In the genomic region with DNA sequence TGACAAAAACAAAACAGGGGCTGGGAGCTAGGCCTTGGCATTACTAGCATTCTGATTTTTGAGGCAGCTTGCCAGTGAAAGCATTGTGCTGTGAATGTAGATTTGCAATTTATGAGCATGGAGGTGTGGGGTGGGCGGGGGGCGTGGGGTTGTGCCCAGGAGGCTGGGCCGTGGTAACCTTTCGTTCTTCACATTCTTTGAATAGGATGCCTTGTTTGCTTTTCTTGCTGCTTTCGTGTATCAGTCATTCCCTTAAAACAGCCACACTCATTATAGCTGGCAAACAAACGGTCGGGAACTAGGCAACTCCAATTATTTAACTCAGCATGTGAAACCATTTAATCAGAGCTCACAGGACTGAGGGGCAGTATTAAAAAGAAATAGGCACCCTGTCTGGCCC, we compare ENCODE assay signal across 14 cellular contexts.
DNase-seq lines count a peak whose midpoint lies in the region; ATAC-seq and TF ChIP-seq lines count a peak whose summit lies in the region.
"Had no signal": no experiment of that assay in that cellular context is flagged by ENCODE, and none has a peak within 500 bp of the region (broad histone marks: within the 10 kb centered on the region; RNA-seq: fewer than 3 reads in every experiment).

No MANE protein-coding gene starts in this region.

- DNase-seq in COLO829 (ENCODE audit: low spot score): peak; percentile 52
- peak; percentile 75 to 93 for DNase-seq in NCI-H2081 (lab: John Stamatoyannopoulos, UW)
- DNase-seq in neural progenitor cell (ENCODE audit: low spot score): no peak
- no peak for DNase-seq in stimulated activated CD8-positive, alpha-beta memory T cell treated with anti-CD3 and anti-CD28 coated beads, Interleukin-4, amount 100 ng/mL, for 48 hours
- DNase-seq in caudate nucleus (lab: John Stamatoyannopoulos, UW): no peak
- DNase-seq: aorta, BE2C, DMS79, foreskin keratinocyte had no signal

- no peaks in the 10 kb centered on the region for H3K36me3 ChIP-seq in neural progenitor cell
- H3K36me3 ChIP-seq: BE2C, SJSA1 had no signal

- no peak overlapping the region for H3K4me3 ChIP-seq in neural progenitor cell
- H3K4me3 ChIP-seq: SJSA1 had no signal

- H3K27ac Mint-ChIP-seq in brain (peak overlapping the region; percentile 37 to 85 (median 63)), neural progenitor cell (peak overlapping the region; percentile 35)
- H3K27ac Mint-ChIP-seq: activated T-helper 1 cell treated with anti-CD3 and anti-CD28 coated beads, Interleukin-12 subunit alpha, Interleukin-12 subunit beta, Interleukin-2, Interleukin-4 antibody, amounts not matched to agents 30 ng/mL and 10 ng/mL and 1 ng/mL, durations not matched to agents 14 hours and 24 hours and 36 hours had no signal

- no peak overlapping the region for H3K9ac ChIP-seq in neural progenitor cell

- H3K9me3 Mint-ChIP-seq in brain (peaks cover 11 to 41% (median 31%) of the 10 kb centered on the region in 5 experiments), neural progenitor cell (peaks cover 16% of the 10 kb centered on the region)

- H3F3A ChIP-seq in neural progenitor cell (ENCODE audit: low read depth): peaks cover 9% of the 10 kb centered on the region

- peaks cover 34% of the 10 kb centered on the region for H3K4me1 ChIP-seq in neural progenitor cell
- H3K4me1 ChIP-seq: BE2C, foreskin keratinocyte had no signal

- no peaks in the 10 kb centered on the region for H4K20me1 ChIP-seq in neural progenitor cell (ENCODE audit: low read depth)

- H3K4me2 ChIP-seq in neural progenitor cell: peak overlapping the region; percentile 25

- ATAC-seq in HG02970 (IDR thresholded peaks at IDR 0.05; ENCODE audit: low FRiP score, unreplicated experiment) (no peak), GM21526 (IDR thresholded peaks at IDR 0.05; ENCODE audit: low FRiP score, unreplicated experiment) (no peak)
- ATAC-seq: foreskin keratinocyte had no signal

- TF ChIP-seq CTCF in brain (conservative IDR thresholded peaks at IDR 0.05): no peak
- TF ChIP-seq CTCF in neural progenitor cell (IDR thresholded peaks at IDR 0.05): no peak

- H3K36me3 Mint-ChIP-seq in brain (no peaks in the 10 kb centered on the region), neural progenitor cell (no peaks in the 10 kb centered on the region)

- H3K4me3 Mint-ChIP-seq in brain: no peak overlapping the region
- no peak overlapping the region for H3K4me3 Mint-ChIP-seq in neural progenitor cell
- H3K4me3 Mint-ChIP-seq: activated T-helper 1 cell treated with anti-CD3 and anti-CD28 coated beads, Interleukin-12 subunit alpha, Interleukin-12 subunit beta, Interleukin-2, Interleukin-4 antibody, amounts not matched to agents 30 ng/mL and 10 ng/mL and 1 ng/mL, durations not matched to agents 14 hours and 24 hours and 36 hours had no signal

- H3K27ac ChIP-seq in neural progenitor cell (peak overlapping the region; percentile 62), caudate nucleus (ENCODE audit: low read depth, low read length) (no peak overlapping the region)
- H3K27ac ChIP-seq: foreskin keratinocyte, SJSA1 had no signal

- no peaks in the 10 kb centered on the region for H3K79me2 ChIP-seq in neural progenitor cell (ENCODE audit: low read depth)

- no peaks in the 10 kb centered on the region for H3K9me3 ChIP-seq in neural progenitor cell (ENCODE audit: low read depth)
- H3K9me3 ChIP-seq: BE2C, SJSA1 had no signal

- H3K27me3 Mint-ChIP-seq in brain (peaks cover 5% of the 10 kb centered on the region), neural progenitor cell (ENCODE audit: insufficient read depth, low read depth) (peaks cover 4% of the 10 kb centered on the region)

- H2AFZ ChIP-seq in neural progenitor cell (replicated peaks): peak overlapping the region; percentile 37

- H3K27me3 ChIP-seq in neural progenitor cell: no peaks in the 10 kb centered on the region
- H3K27me3 ChIP-seq: BE2C, foreskin keratinocyte, SJSA1 had no signal

- H3K4me1 Mint-ChIP-seq in brain (peaks cover 43% of the 10 kb centered on the region), neural progenitor cell (peaks cover 37% of the 10 kb centered on the region)

Comparison
In these comparisons a context has a peak if more than half of its experiments do, and no peak if none do; other contexts are left out.
1. DNase-seq: peak in COLO829 (single experiment) and NCI-H2081 (2 of 2); none in neural progenitor cell (single experiment), stimulated activated CD8-positive, alpha-beta memory T cell treated with anti-CD3 and anti-CD28 coated beads, Interleukin-4, amount 100 ng/mL, for 48 hours (single experiment) and caudate nucleus (0 of 61).